Comparison of ENCODE assay signal across 16 cellular contexts in the genomic region with DNA sequence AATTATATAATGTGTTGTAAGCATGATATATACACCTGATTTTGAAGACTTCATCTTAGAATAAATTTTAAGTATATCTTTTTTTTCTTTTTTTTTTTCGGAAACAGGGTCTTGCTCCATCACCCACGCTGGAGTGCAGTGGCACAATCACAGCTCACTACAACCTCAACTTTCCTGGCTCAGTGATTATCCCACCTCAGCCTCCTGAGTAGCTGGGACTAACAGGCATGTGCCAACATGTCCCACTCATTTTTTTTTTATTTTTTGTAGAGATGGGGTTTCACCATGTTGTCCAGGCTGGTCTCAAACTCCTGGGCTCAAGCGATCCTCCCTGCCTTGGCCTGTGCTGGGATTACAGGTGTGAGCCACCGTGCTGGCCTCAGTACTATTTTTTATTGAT. TPM values are rescaled to one million over a fixed set of nuclear protein-coding genes. Genes with fewer than 3 reads are reported as not detected.
DNase-seq lines count a peak whose midpoint lies in the region; ATAC-seq and TF ChIP-seq lines count a peak whose summit lies in the region.
"Had no signal": no experiment of that assay in that cellular context is flagged by ENCODE, and none has a peak within 500 bp of the region (broad histone marks: within the 10 kb centered on the region; RNA-seq: fewer than 3 reads in every experiment).

No MANE protein-coding gene starts in this region.

- H3K27ac ChIP-seq in mammary epithelial cell (ENCODE audit: insufficient read depth, low read depth, low read length) (no peak overlapping the region), breast epithelium (no peak overlapping the region), WERI-Rb-1 (peak overlapping the region; percentile 50)
- H3K27ac ChIP-seq: GM23248 had no signal

- no peaks in the 10 kb centered on the region for H3K9me3 ChIP-seq in mammary epithelial cell (replicated peaks; ENCODE audit: insufficient read depth, low read length)
- no peaks in the 10 kb centered on the region for H3K9me3 ChIP-seq in breast epithelium
- no peaks in the 10 kb centered on the region for H3K9me3 ChIP-seq in WERI-Rb-1 (ENCODE audit: severe bottlenecking)
- H3K9me3 ChIP-seq: BE2C, HAP-1 had no signal

- no peaks in the 10 kb centered on the region for H3K27me3 ChIP-seq in mammary epithelial cell (ENCODE audit: insufficient read depth, low read length)
- H3K27me3 ChIP-seq in breast epithelium: no peaks in the 10 kb centered on the region
- H3K27me3 ChIP-seq in WERI-Rb-1 (ENCODE audit: insufficient read depth, low read depth, severe bottlenecking): no peaks in the 10 kb centered on the region
- H3K27me3 ChIP-seq: BE2C had no signal

- intact Hi-C loops in mammary epithelial cell (cut with micrococcal nuclease) (no loop called here), breast epithelium (cut with DNase I; ENCODE audit: low total_unique reads) (no loop called here), posterior vena cava (cut with DNase I) (loop anchor here in 1 of 2 donors (10.0 kb wide), 1 partner anchor 140 kb away; no protein-coding TSS in a partner anchor)

- no peak for TF ChIP-seq CTCF in mammary epithelial cell (conservative IDR thresholded peaks at IDR 0.05 in 1 of 2, IDR thresholded peaks at IDR 0.05 in 1 of 2; ENCODE audit: extremely low read depth in 1 of 2, insufficient read depth in 1 of 2, low read depth in 1 of 2, low read length in 2 of 2)
- no peak for TF ChIP-seq CTCF in breast epithelium (IDR thresholded peaks at IDR 0.05)
- no peak for TF ChIP-seq CTCF in WERI-Rb-1 (IDR thresholded peaks at IDR 0.05; ENCODE audit: low read depth, low read length)

- 91% methylated on average over 4 of the region's 4 CpGs for WGBS in mammary epithelial cell (ENCODE audit: low coverage, missing lambda C conversion rate)

- peaks cover 7% of the 10 kb centered on the region for H3K79me2 ChIP-seq in mammary epithelial cell (ENCODE audit: insufficient read depth, low read length)

- DNase-seq in mammary epithelial cell (peak; percentile 20), breast epithelium (ENCODE audit: low spot score in 2 of 2) (no peak), WERI-Rb-1 (peak; percentile 27), posterior vena cava (ENCODE audit: low spot score) (peak; percentile 12), cerebellar nuclear complex (lab: John Stamatoyannopoulos, UW) (no peak)
- DNase-seq in stimulated activated CD4-positive, alpha-beta T cell treated with anti-CD3 and anti-CD28 coated beads, Interleukin-1b, Interleukin-23, amount 100 ng/mL, for 48 hours: no peak
- DNase-seq: ACHN; BE2C; C1 segment of cervical spinal cord; CD4-positive, CD25-positive, alpha-beta regulatory T cell; CD8-positive, alpha-beta memory T cell; COR-L47; GM23248 had no signal

- no peak for ATAC-seq in HG02678 (IDR thresholded peaks at IDR 0.05; ENCODE audit: unreplicated experiment)

- peaks cover 2% of the 10 kb centered on the region for H3K36me3 ChIP-seq in mammary epithelial cell (ENCODE audit: insufficient read depth, low read length)
- no peaks in the 10 kb centered on the region for H3K36me3 ChIP-seq in breast epithelium
- H3K36me3 ChIP-seq in WERI-Rb-1: peaks cover 27% of the 10 kb centered on the region

- H3K4me1 ChIP-seq in mammary epithelial cell (ENCODE audit: insufficient read depth, low read length) (peaks cover 24% of the 10 kb centered on the region), breast epithelium (peaks cover 0 to 6% of the 10 kb centered on the region in 2 donors)

- in situ Hi-C loops in mammary epithelial cell (cut with MboI; ENCODE audit: low sequenced_read_pairs in 2 of 2): no loop called here

- H3K9ac ChIP-seq in mammary epithelial cell (ENCODE audit: insufficient read depth, low read length): no peak overlapping the region
- H3K9ac ChIP-seq: GM23248 had no signal

- H4K20me1 ChIP-seq in mammary epithelial cell (ENCODE audit: insufficient read depth, low read length): no peaks in the 10 kb centered on the region

- H3K4me2 ChIP-seq in mammary epithelial cell (ENCODE audit: insufficient read depth, low read depth, low read length): peak overlapping the region; percentile 7

- TF ChIP-seq POLR2A in breast epithelium (IDR thresholded peaks at IDR 0.05): no peak

- dilution Hi-C loops in mammary epithelial cell (cut with HindIII; ENCODE audit: low sequenced_read_pairs): no loop called here

- CTCF ChIA-PET in mammary epithelial cell (lab: Charles Lee; ENCODE audit: low non-redundant PET): interaction anchor here (0.6 kb wide), 1 partner anchor 371 kb away, joined by 3 read pairs; no protein-coding TSS in a partner anchor

- BruUV-seq in mammary epithelial cell (replicated peaks; lab: Mats Ljungman, UMichigan): no TSS peak

- H3K4me3 ChIP-seq in mammary epithelial cell (replicated peaks in 1 of 3; ENCODE audit: insufficient read depth in 1 of 3, low read depth in 2 of 3, low read length in 3 of 3): no peak overlapping the region
- no peak overlapping the region for H3K4me3 ChIP-seq in breast epithelium
- no peak overlapping the region for H3K4me3 ChIP-seq in WERI-Rb-1 (ENCODE audit: low read depth, low read length)
- H3K4me3 ChIP-seq: GM23248, HAP-1 had no signal

- H2AFZ ChIP-seq in mammary epithelial cell (ENCODE audit: low read depth, low read length): no peak overlapping the region
- H2AFZ ChIP-seq: GM23248 had no signal

RNA-seq across cellular contexts. Expression of a gene that starts 17.1 kb away (rescaled TPM):
- total RNA-seq in mammary epithelial cell: 10 to 100 TPM; 34.0 to 40.2 TPM
- 60.8 TPM for polyA plus RNA-seq in mammary epithelial cell
- 81.1 TPM for polyA minus RNA-seq in mammary epithelial cell
- total RNA-seq in breast epithelium: 10 to 100 TPM; 29.4 to 55.6 (median 44.2) TPM
- total RNA-seq in posterior vena cava: 10 to 100 TPM; 27.8 to 44.0 TPM

RNA-seq across cellular contexts. Expression of a gene that starts 17.3 kb away (rescaled TPM):
- 1,000 to 10,000 TPM; 2,176 to 2,484 TPM for total RNA-seq in mammary epithelial cell
- polyA plus RNA-seq in mammary epithelial cell: 6,736 TPM
- 2,175 TPM for polyA minus RNA-seq in mammary epithelial cell
- total RNA-seq in breast epithelium: 1,000 to 10,000 TPM; 3,121 to 5,317 (median 4,287) TPM
- 1,000 to 10,000 TPM; 1,709 to 1,844 TPM for total RNA-seq in posterior vena cava

RNA-seq across cellular contexts. Expression of a gene that starts 22.3 kb away (rescaled TPM):
- 1 to 10 TPM in 1 of 2 donors, under 1 TPM in 1; 0.83 to 1.1 TPM for total RNA-seq in mammary epithelial cell
- 1.1 TPM for polyA plus RNA-seq in mammary epithelial cell
- 1.1 TPM for polyA minus RNA-seq in mammary epithelial cell
- total RNA-seq in breast epithelium: 10 to 100 TPM in 2 of 3 donors, 1 to 10 TPM in 1; 8.2 to 15.0 (median 11.1) TPM
- 10 to 100 TPM in 1 of 2 donors, 1 to 10 TPM in 1; 9.5 to 14.1 TPM for total RNA-seq in posterior vena cava
- total RNA-seq: H4 had no signal

RNA-seq across cellular contexts. Expression of a gene that starts 34.4 kb away (rescaled TPM):
- total RNA-seq in mammary epithelial cell: 10 to 100 TPM; 55.0 to 55.3 TPM
- polyA plus RNA-seq in mammary epithelial cell: 54.0 TPM
- polyA minus RNA-seq in mammary epithelial cell: 103 TPM
- 10 to 100 TPM; 48.2 to 75.1 (median 58.8) TPM for total RNA-seq in breast epithelium
- 10 to 100 TPM; 31.7 to 40.3 TPM for total RNA-seq in posterior vena cava

RNA-seq across cellular contexts. Expression of a gene that starts 34.8 kb away (rescaled TPM):
- total RNA-seq in mammary epithelial cell: 10 to 100 TPM; 15.2 to 59.2 TPM
- 45.0 TPM for polyA plus RNA-seq in mammary epithelial cell
- 37.5 TPM for polyA minus RNA-seq in mammary epithelial cell
- 10 to 100 TPM; 23.3 to 28.6 (median 26.9) TPM for total RNA-seq in breast epithelium
- total RNA-seq in posterior vena cava: 10 to 100 TPM; 29.1 to 31.0 TPM

Comparison
In these comparisons a context has a peak if more than half of its experiments do, and no peak if none do; other contexts are left out.
1. DNase-seq: peak in mammary epithelial cell (single experiment), WERI-Rb-1 (single experiment) and posterior vena cava (single experiment); none in breast epithelium (0 of 2), cerebellar nuclear complex (0 of 2) and stimulated activated CD4-positive, alpha-beta T cell treated with anti-CD3 and anti-CD28 coated beads, Interleukin-1b, Interleukin-23, amount 100 ng/mL, for 48 hours (single experiment).
2. RNA of a gene that starts 22.3 kb away (total RNA-seq): 9.5 to 14.1 TPM in posterior vena cava and 8.2 to 15.0 TPM in breast epithelium; 0.83 to 1.1 TPM in mammary epithelial cell; every median in the first group is over 4 times any median in the second.